In genomic region chr22:42397332-42398246, GRCh38 we compare ENCODE assay signal across 10 cellular contexts. TPM values are rescaled to one million over a fixed set of nuclear protein-coding genes. Genes with fewer than 3 reads are reported as not detected.
DNase-seq lines count a peak whose midpoint lies in the region; ATAC-seq, FAIRE-seq and TF ChIP-seq lines count a peak whose summit lies in the region.
"Had no signal": no experiment of that assay in that cellular context is flagged by ENCODE, and none has a peak within 500 bp of the region (broad histone marks: within the 10 kb centered on the region; RNA-seq: fewer than 3 reads in every experiment).

No MANE protein-coding gene starts in this region.

- WGBS in H1 (ENCODE audit: extremely low coverage in 1 of 2, insufficient coverage in 1 of 2, insufficient read length in 1 of 2, insufficient replicate concordance in 2 of 2, low coverage in 1 of 2, low lambda C conversion rate in 2 of 2, missing lambda C conversion rate in 1 of 2), 2 experiments = 82% methylated on average over 15 of the region's 15 CpGs; no CpG with 5 or more reads in 1 of the 2 experiments

- H2AFZ ChIP-seq in H1 (ENCODE audit: low read length) = no peak overlapping the region

- H3K4me2 ChIP-seq in H1 (ENCODE audit: insufficient read depth in 1 of 2, low read depth in 2 of 2, low read length in 2 of 2) = no peak overlapping the region

- CTCF ChIA-PET in H1 (lab: Charles Lee; ENCODE audit: partially characterized antibody) = interaction anchor here (0.9 to 2.0 kb wide), 7 partner anchors 10 to 102 kb away, joined by 3 to 7 read pairs (median 3); partner anchors contain the start of gene NFAM1

- no peak for TF ChIP-seq EP300 in H1 (IDR thresholded peaks at IDR 0.05; ENCODE audit: borderline replicate concordance in 1 of 2, low read depth in 2 of 2, low read length in 2 of 2)

- no peak overlapping the region for H3K4ac ChIP-seq in H1 (replicated peaks; ENCODE audit: insufficient read length, low read depth, low read length)

- no peak overlapping the region for H2AK5ac ChIP-seq in H1 (ENCODE audit: low read depth, low read length)

- no peak overlapping the region for H3K9ac ChIP-seq in H1 (replicated peaks in 1 of 4; ENCODE audit: extremely low read depth in 1 of 4, low read depth in 3 of 4, low read length in 3 of 4)

- DNase-seq in GM18507 (ENCODE audit: extremely low spot score, insufficient read length, low read depth) (peak; percentile 56), NB4 (ENCODE audit: low read depth) (peak; percentile 85), H1 (ENCODE audit: low read depth in 1 of 2, low spot score in 2 of 2) (no peak), sciatic nerve (ENCODE audit: low spot score) (peak; percentile 67), SJCRH30 (no peak), NCI-H82 treated with DMSO at 0.1 percent for 48 hours (lab: John Stamatoyannopoulos, UW; ENCODE audit: unreplicated experiment) (no peak), NCI-H187 treated with DMSO at 0.1 percent for 48 hours (lab: John Stamatoyannopoulos, UW) (no peak), superior temporal gyrus (ENCODE audit: extremely low spot score) (no peak)
- DNase-seq: activated CD4-positive, alpha-beta T cell treated with anti-CD3 and anti-CD28 coated beads, Interleukin-2, amount 50 U/mL, for 48 hours had no signal

- H2BK120ac ChIP-seq in H1 (replicated peaks; ENCODE audit: low read depth, low read length) = no peak overlapping the region

- no peaks in the 10 kb centered on the region for H4K20me1 ChIP-seq in H1 (replicated peaks in 1 of 2; ENCODE audit: control insufficient read depth in 1 of 2, insufficient read depth in 2 of 2, low read length in 2 of 2)

- H2BK15ac ChIP-seq in H1 (ENCODE audit: low read length) = peak overlapping the region; percentile 46; the same call in 1 of the 2 replicates

- no peak overlapping the region for H2BK5ac ChIP-seq in H1 (ENCODE audit: low read depth, low read length)

- H3K4me3 ChIP-seq in NB4 (ENCODE audit: low read depth, low read length) = no peak overlapping the region
- H3K4me3 ChIP-seq in H1 (ENCODE audit: extremely low read depth in 1 of 4, insufficient read depth in 2 of 4, low read depth in 3 of 4, low read length in 4 of 4) = no peak overlapping the region
- no peak overlapping the region for H3K4me3 ChIP-seq in SJCRH30
- H3K4me3 ChIP-seq: cardiac muscle cell had no signal

- H4K91ac ChIP-seq in H1 (replicated peaks; ENCODE audit: insufficient read length, low read length) = no peak overlapping the region

- no peaks in the 10 kb centered on the region for H3K79me2 ChIP-seq in H1 (ENCODE audit: control insufficient read depth in 1 of 2, insufficient read depth in 2 of 2, low read length in 2 of 2)

- no peak overlapping the region for H2BK20ac ChIP-seq in H1 (ENCODE audit: low read length)

- no peaks in the 10 kb centered on the region for H3K23me2 ChIP-seq in H1 (ENCODE audit: low read depth, low read length)

- no peaks in the 10 kb centered on the region for H3K9me3 ChIP-seq in H1 (ENCODE audit: insufficient read depth in 2 of 2, low read depth in 1 of 2, low read length in 1 of 2)
- no peaks in the 10 kb centered on the region for H3K9me3 ChIP-seq in SJCRH30 (replicated peaks)

- intact Hi-C loops in sciatic nerve (cut with DNase I) = no loop called here

- TF ChIP-seq POLR2A in NB4 (IDR thresholded peaks at IDR 0.05; ENCODE audit: extremely low read depth, insufficient read length) (no peak), H1 (IDR thresholded peaks at IDR 0.05; ENCODE audit: control extremely low read depth in 1 of 2, low read depth in 2 of 2, low read length in 2 of 2) (no peak)

- FAIRE-seq in GM18507 (lab: Jason Lieb, UNC) (peak; percentile 90), H1 (lab: Jason Lieb, UNC) (no peak)

- POLR2A ChIA-PET in H1 (lab: Charles Lee; ENCODE audit: partially characterized antibody) = interaction anchor here (1.1 to 2.3 kb wide), 3 partner anchors 23 to 29 kb away, joined by 3 to 5 read pairs (median 4); no protein-coding TSS in a partner anchor

- TF ChIP-seq CTCF in NB4 (IDR thresholded peaks at IDR 0.05; ENCODE audit: low read depth, low read length) (no peak), H1 (IDR thresholded peaks at IDR 0.05; ENCODE audit: control extremely low read depth in 1 of 3, insufficient read depth in 1 of 3, low read depth in 1 of 3, low read length in 3 of 3) (no peak)

- no peaks in the 10 kb centered on the region for H3K36me3 ChIP-seq in H1 (ENCODE audit: control insufficient read depth in 2 of 4, insufficient read depth in 4 of 4, low read length in 3 of 4)
- no peaks in the 10 kb centered on the region for H3K36me3 ChIP-seq in SJCRH30
- H3K36me3 ChIP-seq: cardiac muscle cell had no signal

- H2BK12ac ChIP-seq in H1 (ENCODE audit: low read depth, low read length) = no peak overlapping the region

- no peak overlapping the region for H4K8ac ChIP-seq in H1 (ENCODE audit: extremely low read depth, insufficient read depth, low read length)

- H3K18ac ChIP-seq in H1 (ENCODE audit: extremely low read depth, low read length) = no peak overlapping the region

- H3K23ac ChIP-seq in H1 (ENCODE audit: insufficient read length) = no peak overlapping the region

- H3K4me1 ChIP-seq in H1 (replicated peaks in 1 of 4; ENCODE audit: control insufficient read depth in 3 of 4, insufficient read depth in 4 of 4, low read length in 3 of 4) (peaks cover 0 to 7% (median 3%) of the 10 kb centered on the region in 4 experiments; a peak in 4 of 7 replicates), SJCRH30 (no peaks in the 10 kb centered on the region)

- peak; percentile 76 for ATAC-seq in sciatic nerve

- H3K79me1 ChIP-seq in H1 (ENCODE audit: low read depth, low read length) = no peaks in the 10 kb centered on the region

- H3K14ac ChIP-seq in H1 (ENCODE audit: insufficient read length) = no peak overlapping the region

- H4K5ac ChIP-seq in H1 (ENCODE audit: insufficient read length, low read depth, low read length) = no peak overlapping the region

- no peaks in the 10 kb centered on the region for H3K27me3 ChIP-seq in H1 (replicated peaks in 1 of 4; ENCODE audit: control insufficient read depth in 3 of 4, extremely low read depth in 1 of 4, insufficient read depth in 3 of 4, low read length in 3 of 4)
- H3K27me3 ChIP-seq in SJCRH30 = peaks cover 4% of the 10 kb centered on the region; the same call in 1 of the 2 replicates
- H3K27me3 ChIP-seq: cardiac muscle cell had no signal

- H3K56ac ChIP-seq in H1 (replicated peaks; ENCODE audit: insufficient read length, low read depth, low read length) = no peak overlapping the region

- H3K27ac ChIP-seq in H1 (ENCODE audit: low read depth, low read length) (no peak overlapping the region), SJCRH30 (no peak overlapping the region)
- H3K27ac ChIP-seq: cardiac muscle cell had no signal

- TF ChIP-seq RAD21 in H1 (IDR thresholded peaks at IDR 0.05 in 1 of 2, conservative IDR thresholded peaks at IDR 0.05 in 1 of 2; ENCODE audit: low read depth in 2 of 2, low read length in 2 of 2) = no peak

TF ChIP-seq in H1, 55 proteins besides CTCF, POLR2A, EP300 and RAD21:
- no peak for TF ChIP-seq PHF8 (conservative IDR thresholded peaks at IDR 0.05; ENCODE audit: low read depth, low read length)
- no peak for TF ChIP-seq SAP30 (IDR thresholded peaks at IDR 0.05; ENCODE audit: insufficient read depth, insufficient replicate concordance, low read length)
- TF ChIP-seq, protein P1, sequence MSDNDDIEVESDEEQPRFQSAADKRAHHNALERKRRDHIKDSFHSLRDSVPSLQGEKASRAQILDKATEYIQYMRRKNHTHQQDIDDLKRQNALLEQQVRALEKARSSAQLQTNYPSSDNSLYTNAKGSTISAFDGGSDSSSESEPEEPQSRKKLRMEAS (IDR thresholded peaks at IDR 0.05) = no peak
- TF ChIP-seq KDM4A (IDR thresholded peaks at IDR 0.05; ENCODE audit: low read depth, low read length, severe bottlenecking) = no peak
- no peak for TF ChIP-seq CHD1 (IDR thresholded peaks at IDR 0.05; ENCODE audit: low read depth, low read length)
- no peak for TF ChIP-seq BACH1 (IDR thresholded peaks at IDR 0.05; ENCODE audit: low read length)
- TF ChIP-seq SRF (IDR thresholded peaks at IDR 0.05; ENCODE audit: low read depth, low read length) = no peak
- TF ChIP-seq SP1 (IDR thresholded peaks at IDR 0.05; ENCODE audit: low read depth, low read length) = no peak
- TF ChIP-seq CBX5 (IDR thresholded peaks at IDR 0.05; ENCODE audit: low read depth, low read length) = no peak
- TF ChIP-seq SIN3A (conservative IDR thresholded peaks at IDR 0.05 in 1 of 2, IDR thresholded peaks at IDR 0.05 in 1 of 2; ENCODE audit: low read depth in 1 of 2, low read length in 2 of 2) = no peak

RNA-seq across cellular contexts. Expression of gene NFAM1, which starts 34.6 kb away (rescaled TPM):
- total RNA-seq in H1 (2021; fragmentation: NEBNext Ultra II Directional; extraction: Animal tissue kit (Norgen Biotek cat#: 25700)) = 0.61 and 0.73 TPM in 2 replicates
- polyA plus RNA-seq in H1 (2011; rRNA removed) = 0.50 and 0.62 TPM in 2 replicates
- polyA plus RNA-seq in H1 (2011; cell fraction: cytosol; rRNA removed) = 0.37 TPM
- polyA plus RNA-seq in H1 (2011; cell fraction: nucleus; rRNA removed) = 0.54 TPM
- polyA plus RNA-seq in H1 (2012, experiment 1 of 2) = 0.80 to 1.1 TPM (median 0.92 TPM) in 4 replicates
- polyA plus RNA-seq in H1 (2012, experiment 2 of 2) = 0.64 TPM
- 0.26 TPM for polyA plus RNA-seq in H1 (2013, experiment 1 of 2)
- polyA plus RNA-seq in H1 (2013, experiment 2 of 2) = 0.35 TPM
- polyA minus RNA-seq in H1 (2011; rRNA and poly(A)+ RNA removed) = 0.54 and 0.59 TPM in 2 replicates
- polyA minus RNA-seq in H1 (2011; cell fraction: cytosol; rRNA and poly(A)+ RNA removed) = 0.51 TPM
- polyA minus RNA-seq in H1 (2011; cell fraction: nucleus; rRNA and poly(A)+ RNA removed) = 0.50 TPM
- total RNA-seq in sciatic nerve = 6.6 TPM
- 0.18 TPM in 1 of 2 replicates, not detected in the other for total RNA-seq in SJCRH30 (2014; rRNA removed; shearing (Covaris generic))

Comparison
In these comparisons a context has a peak if more than half of its experiments do, and no peak if none do; other contexts are left out.
1. DNase-seq: peak in GM18507 (single experiment), NB4 (single experiment) and sciatic nerve (single experiment); none in H1 (0 of 2), SJCRH30 (0 of 2), NCI-H82 treated with DMSO at 0.1 percent for 48 hours (single experiment), NCI-H187 treated with DMSO at 0.1 percent for 48 hours (single experiment) and superior temporal gyrus (single experiment).